Comparison of ENCODE assay signal across 13 cellular contexts in the genomic region with DNA sequence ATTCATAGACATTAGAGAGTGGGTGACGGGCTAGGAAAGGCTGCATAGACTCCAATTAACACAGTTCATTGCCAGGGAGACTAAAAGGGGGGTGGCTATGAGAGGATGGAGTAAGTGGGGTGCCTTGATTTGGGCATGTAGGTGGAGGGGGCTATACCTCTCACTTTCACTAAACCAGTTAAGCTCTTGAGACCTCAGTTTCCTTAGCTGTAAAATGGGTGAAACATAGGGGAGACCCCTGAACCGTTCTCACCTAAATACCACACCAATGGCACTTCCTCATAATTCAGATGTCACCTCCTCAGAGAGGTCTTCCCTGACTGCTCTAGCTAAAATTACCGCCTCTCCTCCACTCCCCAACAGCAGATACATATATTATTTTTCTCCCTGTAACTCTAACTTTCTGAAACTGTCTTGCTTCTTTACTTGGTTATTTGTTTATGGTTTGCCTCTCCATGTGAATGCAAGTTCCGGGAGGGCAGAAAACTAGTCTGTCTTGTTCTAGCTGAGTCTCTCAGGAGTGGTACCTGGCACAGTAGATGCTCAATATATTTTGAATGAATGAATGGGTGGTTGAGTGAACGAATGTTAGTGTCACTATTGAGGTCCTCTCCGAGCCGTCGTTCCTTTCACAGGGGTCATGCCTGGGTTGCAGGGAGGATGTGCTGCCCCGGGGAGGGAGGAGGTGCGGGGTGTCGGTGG. TPM values are rescaled to one million over a fixed set of nuclear protein-coding genes. Genes with fewer than 3 reads are reported as not detected.
A peak's percentile ranks its signal among the peaks of the same experiment; 100 is the strongest.
DNase-seq lines count a peak whose midpoint lies in the region; ATAC-seq and TF ChIP-seq lines count a peak whose summit lies in the region.
"Had no signal": no experiment of that assay in that cellular context is flagged by ENCODE, and none has a peak within 500 bp of the region (broad histone marks: within the 10 kb centered on the region; RNA-seq: fewer than 3 reads in every experiment).

No MANE protein-coding gene starts in this region.

- no peak overlapping the region for H3K27ac ChIP-seq in GM23338 (ENCODE audit: low read depth)
- H3K27ac ChIP-seq in OCI-LY7 (ENCODE audit: low read depth, low read length, poor library complexity, severe bottlenecking), result no peak overlapping the region
- H3K27ac ChIP-seq in hepatocyte, result no peak overlapping the region
- H3K27ac ChIP-seq in suprapubic skin, result peak overlapping the region; percentile 80
- H3K27ac ChIP-seq in foreskin keratinocyte, result no peak overlapping the region
- H3K27ac ChIP-seq: RWPE1 had no signal

- peak overlapping the region; percentile 72 for H3K4me3 Mint-ChIP-seq in GM23338
- H3K4me3 Mint-ChIP-seq: activated CD4-positive, alpha-beta T cell treated with anti-CD3 and anti-CD28 coated beads for 36 hours; natural killer cell treated with Interleukin-12 subunit alpha and Interleukin-12 subunit beta and Interleukin-15 and Interleukin-18, amount 100 ng/mL, for 72 hours had no signal

- H3K36me3 ChIP-seq in GM23338 (ENCODE audit: insufficient read depth) (no peaks in the 10 kb centered on the region), OCI-LY7 (ENCODE audit: insufficient read depth, low read length) (no peaks in the 10 kb centered on the region), hepatocyte (replicated peaks; ENCODE audit: insufficient read depth, low read depth) (no peaks in the 10 kb centered on the region), suprapubic skin (no peaks in the 10 kb centered on the region)
- H3K36me3 ChIP-seq: uterus had no signal

- H3K79me2 ChIP-seq in GM23338 (replicated peaks; ENCODE audit: insufficient read depth) (no peaks in the 10 kb centered on the region), OCI-LY7 (ENCODE audit: insufficient read depth, low read depth, low read length) (no peaks in the 10 kb centered on the region), hepatocyte (no peaks in the 10 kb centered on the region)

- H3K27me3 Mint-ChIP-seq in GM23338 (ENCODE audit: insufficient read depth, low read depth, poor library complexity), result peaks cover 29% of the 10 kb centered on the region

- intact Hi-C loops in OCI-LY7 (cut with micrococcal nuclease; ENCODE audit: unreplicated experiment), result no loop called here

- WGBS in hepatocyte (ENCODE audit: low lambda C conversion rate, missing lambda C conversion rate), result 30% methylated on average over 10 of the region's 11 CpGs
- 18% methylated on average over 11 of the region's 11 CpGs for WGBS in suprapubic skin

- H3K4me2 ChIP-seq in GM23338 (peak overlapping the region; percentile 75), OCI-LY7 (ENCODE audit: low read length) (no peak overlapping the region), hepatocyte (peak overlapping the region; percentile 83)

- H3K27ac Mint-ChIP-seq in GM23338, result no peak overlapping the region
- H3K27ac Mint-ChIP-seq: activated CD4-positive, alpha-beta T cell treated with anti-CD3 and anti-CD28 coated beads for 36 hours; natural killer cell treated with Interleukin-12 subunit alpha and Interleukin-12 subunit beta and Interleukin-15 and Interleukin-18, amount 100 ng/mL, for 72 hours had no signal

- H2AFZ ChIP-seq in GM23338 (peak overlapping the region; percentile 77; the same call in 1 of the 2 replicates), OCI-LY7 (ENCODE audit: low read length) (peak overlapping the region; percentile 16), hepatocyte (no peak overlapping the region)

- no peak for TF ChIP-seq EP300 in suprapubic skin (IDR thresholded peaks at IDR 0.05)

- H3K4me1 Mint-ChIP-seq in GM23338, result peaks cover 28% of the 10 kb centered on the region
- H3K4me1 Mint-ChIP-seq: activated CD4-positive, alpha-beta T cell treated with anti-CD3 and anti-CD28 coated beads for 36 hours had no signal

- H3K36me3 Mint-ChIP-seq in GM23338 (ENCODE audit: low read depth), result no peaks in the 10 kb centered on the region
- H3K36me3 Mint-ChIP-seq: natural killer cell treated with Interleukin-12 subunit alpha and Interleukin-12 subunit beta and Interleukin-15 and Interleukin-18, amount 100 ng/mL, for 72 hours had no signal

- peaks cover 17% of the 10 kb centered on the region for H3K4me1 ChIP-seq in GM23338 (ENCODE audit: insufficient read depth)
- peaks cover 33% of the 10 kb centered on the region for H3K4me1 ChIP-seq in OCI-LY7 (ENCODE audit: insufficient read depth, low read length, poor library complexity, severe bottlenecking)
- peaks cover 3% of the 10 kb centered on the region for H3K4me1 ChIP-seq in hepatocyte (ENCODE audit: insufficient read depth)
- peaks cover 22% of the 10 kb centered on the region for H3K4me1 ChIP-seq in suprapubic skin
- no peaks in the 10 kb centered on the region for H3K4me1 ChIP-seq in foreskin keratinocyte
- H3K4me1 ChIP-seq: uterus had no signal

- H3K27me3 ChIP-seq in GM23338 (ENCODE audit: insufficient read depth) (peaks cover 39% of the 10 kb centered on the region), hepatocyte (peaks cover 51% of the 10 kb centered on the region), suprapubic skin (peaks cover 45% of the 10 kb centered on the region), foreskin keratinocyte (peaks cover 71% of the 10 kb centered on the region)

- no peaks in the 10 kb centered on the region for H3K9me3 Mint-ChIP-seq in GM23338
- H3K9me3 Mint-ChIP-seq: natural killer cell treated with Interleukin-12 subunit alpha and Interleukin-12 subunit beta and Interleukin-15 and Interleukin-18, amount 100 ng/mL, for 72 hours had no signal

- no peak for TF ChIP-seq CTCF in GM23338 (conservative IDR thresholded peaks at IDR 0.05; ENCODE audit: low read depth in 2 of 2)
- TF ChIP-seq CTCF in OCI-LY7 (conservative IDR thresholded peaks at IDR 0.05; ENCODE audit: low read length), result no peak
- TF ChIP-seq CTCF in hepatocyte (IDR thresholded peaks at IDR 0.05; ENCODE audit: poor library complexity), result no peak
- TF ChIP-seq CTCF in suprapubic skin (IDR thresholded peaks at IDR 0.05), result no peak
- no peak for TF ChIP-seq CTCF in foreskin keratinocyte (conservative IDR thresholded peaks at IDR 0.05)

- H3F3A ChIP-seq in GM23338 (replicated peaks; ENCODE audit: low read depth), result no peaks in the 10 kb centered on the region; the same call in 1 of the 2 replicates

- H4K20me1 ChIP-seq in GM23338 (replicated peaks; ENCODE audit: insufficient read depth), result no peaks in the 10 kb centered on the region
- H4K20me1 ChIP-seq in OCI-LY7 (ENCODE audit: insufficient read depth, low read length), result no peaks in the 10 kb centered on the region
- H4K20me1 ChIP-seq in hepatocyte (ENCODE audit: insufficient read depth, poor library complexity, severe bottlenecking), result no peaks in the 10 kb centered on the region

- POLR2A ChIA-PET in OCI-LY7 (lab: Charles Lee), result interaction anchor here (0.9 kb wide), 1 partner anchor 13 kb away, joined by 4 read pairs; no protein-coding TSS in a partner anchor

- BruUV-seq in OCI-LY7 (replicated peaks; lab: Mats Ljungman, UMichigan), result no TSS peak

- TF ChIP-seq POLR2A in suprapubic skin (IDR thresholded peaks at IDR 0.05), result no peak

- H3K9me3 ChIP-seq in OCI-LY7 (ENCODE audit: low read length) (peaks cover 4% of the 10 kb centered on the region; the same call in 1 of the 2 replicates), hepatocyte (ENCODE audit: low read depth) (peaks cover 5% of the 10 kb centered on the region), suprapubic skin (no peaks in the 10 kb centered on the region)

- ATAC-seq in GM23338 (peak; percentile 7; the same call in 2 of the 3 replicates), foreskin keratinocyte (no peak)
- ATAC-seq: activated CD4-positive, alpha-beta T cell treated with anti-CD3 and anti-CD28 coated beads for 36 hours; natural killer cell treated with Interleukin-12 subunit alpha and Interleukin-12 subunit beta and Interleukin-15 and Interleukin-18, amount 100 ng/mL, for 72 hours had no signal

- CTCF ChIA-PET in OCI-LY7 (lab: Charles Lee; ENCODE audit: unreplicated experiment), result no interaction called here

- H3K9me2 ChIP-seq in GM23338 (ENCODE audit: insufficient read depth) (no peaks in the 10 kb centered on the region), OCI-LY7 (ENCODE audit: insufficient read depth, low read length) (no peaks in the 10 kb centered on the region), hepatocyte (replicated peaks; ENCODE audit: insufficient read depth) (no peaks in the 10 kb centered on the region)

- no peak for DNase-seq in GM23338 (ENCODE audit: low spot score)
- no peak for DNase-seq in OCI-LY7 (ENCODE audit: low spot score)
- DNase-seq in hepatocyte (ENCODE audit: low spot score), result no peak
- DNase-seq in suprapubic skin (ENCODE audit: low spot score in 2 of 2), result no peak
- no peak for DNase-seq in foreskin keratinocyte
- no peak for DNase-seq in OCI-M1 (lab: John Stamatoyannopoulos, UW)
- DNase-seq in amniotic stem cell (lab: John Stamatoyannopoulos, UW), result no peak
- DNase-seq: activated CD4-positive, alpha-beta T cell treated with anti-CD3 and anti-CD28 coated beads for 36 hours; activated gamma-delta T cell treated with Interleukin-2 at 50 U/mL for 16 hours; stimulated activated CD4-positive, alpha-beta T cell treated with anti-CD3 and anti-CD28 coated beads, Interleukin-4, amount 100 ng/mL, for 4 hours had no signal

- H3K4me3 ChIP-seq in GM23338 (peak overlapping the region; percentile 83), OCI-LY7 (ENCODE audit: low read depth, low read length, poor library complexity, severe bottlenecking) (no peak overlapping the region), hepatocyte (no peak overlapping the region), suprapubic skin (peak overlapping the region; percentile 61)

TF ChIP-seq in GM23338, 12 proteins besides CTCF, POLR2A, EP300 and RAD21 (continues in another document):
- no peak for TF ChIP-seq NANOG (IDR thresholded peaks at IDR 0.05; ENCODE audit: borderline replicate concordance)
- no peak for TF ChIP-seq EZH2phosphoT487 (IDR thresholded peaks at IDR 0.05; ENCODE audit: unreplicated experiment)

RNA-seq across cellular contexts. Expression of a gene that starts 0.6 kb away (rescaled TPM):
- total RNA-seq in GM23338 (2014; rRNA removed; shearing (Covaris generic)), result 0.16 and 0.56 TPM in 2 replicates
- polyA plus RNA-seq in GM23338 (2016; fragmentation: Nextera tagmentation; extraction: Ambion mirVana) (0.50 and 0.94 TPM in 2 replicates), hepatocyte (1.4 and 2.0 TPM in 2 replicates), foreskin keratinocyte (not detected in 2 replicates)
- not detected in 2 replicates for total RNA-seq in OCI-LY7 (2014; rRNA removed; shearing (Covaris generic))
- total RNA-seq in OCI-LY7 (2022) (not detected in 2 replicates), hepatocyte (1.4 and 1.8 TPM in 2 replicates), suprapubic skin (1 to 10 TPM; 2.3 to 4.0 (median 3.3) TPM), foreskin keratinocyte (not detected in 2 replicates)
- total RNA-seq: activated CD4-positive, alpha-beta T cell treated with anti-CD3 and anti-CD28 coated beads for 36 hours had no signal

Comparison
In these comparisons a context has a peak if more than half of its experiments do, and no peak if none do; other contexts are left out.
1. H3K4me3 ChIP-seq: peak in GM23338 (single experiment) and suprapubic skin (single experiment); none in OCI-LY7 (single experiment) and hepatocyte (single experiment).